8 cellular contexts compared by ENCODE assay signal in genomic region chr6:134063966-134064445, GRCh38. TPM values are rescaled to one million over a fixed set of nuclear protein-coding genes. Genes with fewer than 3 reads are reported as not detected.
DNase-seq lines count a peak whose midpoint lies in the region; ATAC-seq and TF ChIP-seq lines count a peak whose summit lies in the region.

No MANE protein-coding gene starts in this region.

- CTCF ChIA-PET in A673 (lab: Charles Lee), result interaction anchor here (0.5 to 1.4 kb wide), 10 partner anchors 11 to 1340 kb away, joined by 3 to 14 read pairs (median 4); partner anchors contain the start of genes SLC2A12 and TBPL1

- POLR2A ChIA-PET in A673 (lab: Charles Lee; ENCODE audit: low non-redundant PET), result no interaction called here

- no peak overlapping the region for H3K27ac ChIP-seq in A673 (ENCODE audit: low read depth, low read length, poor library complexity, severe bottlenecking)
- no peak overlapping the region for H3K27ac ChIP-seq in body of pancreas

- DNase-seq in A673 (ENCODE audit: low spot score) (peak; percentile 81), NCI-H2029 (lab: John Stamatoyannopoulos, UW) (peak; percentile 30), T-helper 9 cell (peak; percentile 25), body of pancreas (peak; percentile 63 to 70 (median 66)), iPS-NIHi7 (ENCODE audit: extremely low spot score) (peak; percentile 77)
- DNase-seq in stimulated activated CD4-positive, alpha-beta T cell treated with anti-CD3 and anti-CD28 coated beads, Interleukin-12 subunit alpha, Interleukin-12 subunit beta, amount 100 ng/mL, for 48 hours (ENCODE audit: low read depth in 2 of 3, low spot score in 1 of 3), result peak; percentile 19 to 52 (median 28)

- H3K9me3 ChIP-seq in A673 (ENCODE audit: low read depth, low read length, poor library complexity, severe bottlenecking) (no peaks in the 10 kb centered on the region), body of pancreas (no peaks in the 10 kb centered on the region)

- BruUV-seq in A673 (replicated peaks; lab: Mats Ljungman, UMichigan), result no TSS peak

- no peak overlapping the region for H3K4me3 ChIP-seq in A673 (ENCODE audit: low read depth, low read length, poor library complexity, severe bottlenecking)
- no peak overlapping the region for H3K4me3 ChIP-seq in body of pancreas

- H3K4me1 ChIP-seq in A673 (ENCODE audit: insufficient read depth, low read length, poor library complexity, severe bottlenecking) (no peaks in the 10 kb centered on the region), body of pancreas (peaks cover 2% of the 10 kb centered on the region)

- no peaks in the 10 kb centered on the region for H3K36me3 ChIP-seq in A673 (ENCODE audit: insufficient read depth, low read length, poor library complexity, severe bottlenecking)
- H3K36me3 ChIP-seq in body of pancreas (replicated peaks in 1 of 2; ENCODE audit: insufficient read depth in 1 of 2, low read depth in 2 of 2), result no peaks in the 10 kb centered on the region

- TF ChIP-seq CTCF in A673 (conservative IDR thresholded peaks at IDR 0.05; ENCODE audit: low read depth, low read length) (peak; percentile 90), body of pancreas (IDR thresholded peaks at IDR 0.05) (peak; percentile 65 to 94 (median 81))

- H3K27me3 ChIP-seq in A673 (replicated peaks; ENCODE audit: insufficient read depth, low read depth, low read length, poor library complexity) (no peaks in the 10 kb centered on the region), body of pancreas (no peaks in the 10 kb centered on the region)

- WGBS in body of pancreas, 2 donors, result 10 to 12% methylated on average over 7 of the region's 7 CpGs

- ATAC-seq in GM18505 (IDR thresholded peaks at IDR 0.05; ENCODE audit: unreplicated experiment) (peak; percentile 83), HG02885 (IDR thresholded peaks at IDR 0.05; ENCODE audit: poor library complexity, unreplicated experiment) (peak; percentile 98), body of pancreas (peak; percentile 81)

- intact Hi-C loops in A673 (cut with micrococcal nuclease; ENCODE audit: unreplicated experiment), result loop anchor here (1.0 to 5.0 kb wide), 2 partner anchors 92 to 140 kb away; no protein-coding TSS in a partner anchor
- intact Hi-C loops in body of pancreas (cut with DNase I), result loop anchor here (10.0 kb wide), 2 partner anchors 99 to 139 kb away; no protein-coding TSS in a partner anchor

- TF ChIP-seq POLR2A in GM18505 (IDR thresholded peaks at IDR 0.05; ENCODE audit: borderline replicate concordance, extremely low read depth, insufficient read depth, insufficient read length) (no peak), body of pancreas (IDR thresholded peaks at IDR 0.05) (no peak)

RNA-seq across cellular contexts. Expression of gene SLC2A12, which starts 11.6 kb away (rescaled TPM):
- 0.42 TPM in 1 of 2 replicates, not detected in the other for total RNA-seq in A673 (2021)
- total RNA-seq in body of pancreas, result under 1 TPM; 0.33 to 0.78 TPM

Comparison
In these comparisons a context has a peak if more than half of its experiments do, and no peak if none do; other contexts are left out.
1. DNase-seq: peak in every context shown above with its lines; median percentile 81 in A673; 77 in iPS-NIHi7; 66 in body of pancreas; 30 in NCI-H2029; 28 in stimulated activated CD4-positive, alpha-beta T cell treated with anti-CD3 and anti-CD28 coated beads, Interleukin-12 subunit alpha, Interleukin-12 subunit beta, amount 100 ng/mL, for 48 hours; 25 in T-helper 9 cell.